ENCODE assay signal across 9 cellular contexts in genomic region chr2:169716229-169716886, GRCh38. TPM values are rescaled to one million over a fixed set of nuclear protein-coding genes. Genes with fewer than 3 reads are reported as not detected.
DNase-seq lines count a peak whose midpoint lies in the region; TF ChIP-seq lines count a peak whose summit lies in the region.
"Had no signal": no experiment of that assay in that cellular context is flagged by ENCODE, and none has a peak within 500 bp of the region (broad histone marks: within the 10 kb centered on the region; RNA-seq: fewer than 3 reads in every experiment).

No MANE protein-coding gene starts in this region.

- H3K27ac ChIP-seq in coronary artery (no peak overlapping the region), muscle layer of colon (ENCODE audit: low read depth, low read length) (peak overlapping the region; percentile 41), spleen (no peak overlapping the region)

- intact Hi-C loops in activated T-helper 1 cell treated with anti-CD3 and anti-CD28 coated beads, Interleukin-12 subunit alpha, Interleukin-12 subunit beta, Interleukin-2, Interleukin-4 antibody, amounts not matched to agents 30 ng/mL and 10 ng/mL and 1 ng/mL, durations not matched to agents 14 hours and 24 hours and 36 hours (cut with micrococcal nuclease), result no loop called here
- intact Hi-C loops in spleen (cut with DNase I; ENCODE audit: low total_unique reads), result no loop called here

- no peak overlapping the region for H3K27ac Mint-ChIP-seq in activated T-helper 1 cell treated with anti-CD3 and anti-CD28 coated beads, Interleukin-12 subunit alpha, Interleukin-12 subunit beta, Interleukin-2, Interleukin-4 antibody, amounts not matched to agents 30 ng/mL and 10 ng/mL and 1 ng/mL, durations not matched to agents 14 hours and 24 hours and 36 hours
- no peak overlapping the region for H3K27ac Mint-ChIP-seq in nephron progenitor cell

- H3K4me1 Mint-ChIP-seq in activated T-helper 1 cell treated with anti-CD3 and anti-CD28 coated beads, Interleukin-12 subunit alpha, Interleukin-12 subunit beta, Interleukin-2, Interleukin-4 antibody, amounts not matched to agents 30 ng/mL and 10 ng/mL and 1 ng/mL, durations not matched to agents 14 hours and 24 hours and 36 hours (ENCODE audit: low read depth), result peaks cover 15% of the 10 kb centered on the region
- peaks cover 20% of the 10 kb centered on the region for H3K4me1 Mint-ChIP-seq in nephron progenitor cell
- H3K4me1 Mint-ChIP-seq: central memory CD8-positive, alpha-beta T cell had no signal

- TF ChIP-seq CTCF in coronary artery (IDR thresholded peaks at IDR 0.05) (no peak), nephron progenitor cell (IDR thresholded peaks at IDR 0.05) (no peak), spleen (IDR thresholded peaks at IDR 0.05 in 8 of 11, conservative IDR thresholded peaks at IDR 0.05 in 3 of 11) (no peak)

- H3K9me3 ChIP-seq in muscle layer of colon (ENCODE audit: low read length) (no peaks in the 10 kb centered on the region), spleen (peaks cover 0 to 8% (median 0%) of the 10 kb centered on the region in 8 donors)

- no peak for TF ChIP-seq POLR2A in spleen (IDR thresholded peaks at IDR 0.05)

- no peaks in the 10 kb centered on the region for H3K36me3 Mint-ChIP-seq in activated T-helper 1 cell treated with anti-CD3 and anti-CD28 coated beads, Interleukin-12 subunit alpha, Interleukin-12 subunit beta, Interleukin-2, Interleukin-4 antibody, amounts not matched to agents 30 ng/mL and 10 ng/mL and 1 ng/mL, durations not matched to agents 14 hours and 24 hours and 36 hours (ENCODE audit: low read depth)
- peaks cover 13% of the 10 kb centered on the region for H3K36me3 Mint-ChIP-seq in nephron progenitor cell (ENCODE audit: low read depth)

- no peak overlapping the region for H3K9ac ChIP-seq in muscle layer of colon (ENCODE audit: low read length)

- peak overlapping the region; percentile 51 for H3K4me3 ChIP-seq in coronary artery
- peak overlapping the region in 1 of 2 donors; percentile 44 for H3K4me3 ChIP-seq in muscle layer of colon (ENCODE audit: low read depth in 1 of 2, low read length in 2 of 2)
- peak overlapping the region in 1 of 8 donors; percentile 42 for H3K4me3 ChIP-seq in spleen

- H3K27me3 ChIP-seq in muscle layer of colon (ENCODE audit: control insufficient read depth in 1 of 2, insufficient read depth in 2 of 2, low read length in 2 of 2), result no peaks in the 10 kb centered on the region
- no peaks in the 10 kb centered on the region for H3K27me3 ChIP-seq in spleen (replicated peaks in 1 of 7)

- no peaks in the 10 kb centered on the region for H3K36me3 ChIP-seq in muscle layer of colon (ENCODE audit: insufficient read depth, low read length)
- H3K36me3 ChIP-seq in spleen, result no peaks in the 10 kb centered on the region

- DNase-seq in AG20443 (ENCODE audit: low spot score) (peak; percentile 55), NCI-H1092 treated with DMSO at 0.1 percent for 48 hours (lab: John Stamatoyannopoulos, UW) (peak; percentile 35), coronary artery (ENCODE audit: low spot score) (no peak), NCI-H1694 (lab: John Stamatoyannopoulos, UW) (no peak), nephron progenitor cell (no peak), spleen (no peak)
- DNase-seq in activated T-helper 1 cell treated with anti-CD3 and anti-CD28 coated beads, Interleukin-12 subunit alpha, Interleukin-12 subunit beta, Interleukin-2, Interleukin-4 antibody, amounts not matched to agents 30 ng/mL and 10 ng/mL and 1 ng/mL, durations not matched to agents 14 hours and 24 hours and 36 hours (ENCODE audit: low spot score), result no peak

- no peak overlapping the region for H3K4me3 Mint-ChIP-seq in activated T-helper 1 cell treated with anti-CD3 and anti-CD28 coated beads, Interleukin-12 subunit alpha, Interleukin-12 subunit beta, Interleukin-2, Interleukin-4 antibody, amounts not matched to agents 30 ng/mL and 10 ng/mL and 1 ng/mL, durations not matched to agents 14 hours and 24 hours and 36 hours
- H3K4me3 Mint-ChIP-seq in nephron progenitor cell, result no peak overlapping the region
- H3K4me3 Mint-ChIP-seq: central memory CD8-positive, alpha-beta T cell had no signal

- H3K4me1 ChIP-seq in muscle layer of colon (ENCODE audit: insufficient read depth, low read length), result peaks cover 35% of the 10 kb centered on the region
- peaks cover 0 to 15% (median 3%) of the 10 kb centered on the region in 6 donors for H3K4me1 ChIP-seq in spleen

- 70 to 82% (median 78%) methylated on average over 4 to 12 of the region's 12 CpGs for WGBS in spleen, 5 donors

- no peaks in the 10 kb centered on the region for H3K27me3 Mint-ChIP-seq in activated T-helper 1 cell treated with anti-CD3 and anti-CD28 coated beads, Interleukin-12 subunit alpha, Interleukin-12 subunit beta, Interleukin-2, Interleukin-4 antibody, amounts not matched to agents 30 ng/mL and 10 ng/mL and 1 ng/mL, durations not matched to agents 14 hours and 24 hours and 36 hours (ENCODE audit: insufficient read depth)
- no peaks in the 10 kb centered on the region for H3K27me3 Mint-ChIP-seq in nephron progenitor cell (ENCODE audit: low read depth, poor library complexity)
- H3K27me3 Mint-ChIP-seq: central memory CD8-positive, alpha-beta T cell had no signal

- H3K9me3 Mint-ChIP-seq in activated T-helper 1 cell treated with anti-CD3 and anti-CD28 coated beads, Interleukin-12 subunit alpha, Interleukin-12 subunit beta, Interleukin-2, Interleukin-4 antibody, amounts not matched to agents 30 ng/mL and 10 ng/mL and 1 ng/mL, durations not matched to agents 14 hours and 24 hours and 36 hours, result no peaks in the 10 kb centered on the region
- peaks cover 9% of the 10 kb centered on the region for H3K9me3 Mint-ChIP-seq in nephron progenitor cell
- H3K9me3 Mint-ChIP-seq: central memory CD8-positive, alpha-beta T cell had no signal

RNA-seq across cellular contexts. Expression of gene KLHL23, which starts 17.3 kb away (rescaled TPM):
- 5.2 and 11.6 TPM in 2 replicates for total RNA-seq in activated T-helper 1 cell treated with anti-CD3 and anti-CD28 coated beads, Interleukin-12 subunit alpha, Interleukin-12 subunit beta, Interleukin-2, Interleukin-4 antibody, amounts not matched to agents 30 ng/mL and 10 ng/mL and 1 ng/mL, durations not matched to agents 14 hours and 24 hours and 36 hours
- total RNA-seq in spleen, result 1 to 10 TPM; 1.4 to 3.3 (median 2.1) TPM
- 1 to 10 TPM in 1 of 3 donors, under 1 TPM in 2; 0.48 to 1.4 (median 0.86) TPM for polyA plus RNA-seq in spleen

RNA-seq across cellular contexts. Expression of gene PHOSPHO2, which starts 22.1 kb away (rescaled TPM):
- 4.5 and 4.6 TPM in 2 replicates for total RNA-seq in activated T-helper 1 cell treated with anti-CD3 and anti-CD28 coated beads, Interleukin-12 subunit alpha, Interleukin-12 subunit beta, Interleukin-2, Interleukin-4 antibody, amounts not matched to agents 30 ng/mL and 10 ng/mL and 1 ng/mL, durations not matched to agents 14 hours and 24 hours and 36 hours
- total RNA-seq in spleen, result 1 to 10 TPM; 3.4 to 6.9 (median 4.4) TPM
- 1 to 10 TPM; 1.2 to 2.3 (median 2.1) TPM for polyA plus RNA-seq in spleen

RNA-seq across cellular contexts. Expression of gene CFAP210, which starts 22.2 kb away (rescaled TPM):
- not detected in 2 replicates for total RNA-seq in activated T-helper 1 cell treated with anti-CD3 and anti-CD28 coated beads, Interleukin-12 subunit alpha, Interleukin-12 subunit beta, Interleukin-2, Interleukin-4 antibody, amounts not matched to agents 30 ng/mL and 10 ng/mL and 1 ng/mL, durations not matched to agents 14 hours and 24 hours and 36 hours
- total RNA-seq in spleen, result not detected
- polyA plus RNA-seq in spleen, result under 1 TPM in 2 of 3 donors, not detected in 1; 0.09 to 0.15 TPM

Comparison
In these comparisons a context has a peak if more than half of its experiments do, and no peak if none do; other contexts are left out.
1. DNase-seq: peak in AG20443 (single experiment) and NCI-H1092 treated with DMSO at 0.1 percent for 48 hours (single experiment); none in coronary artery (single experiment), NCI-H1694 (single experiment), activated T-helper 1 cell treated with anti-CD3 and anti-CD28 coated beads, Interleukin-12 subunit alpha, Interleukin-12 subunit beta, Interleukin-2, Interleukin-4 antibody, amounts not matched to agents 30 ng/mL and 10 ng/mL and 1 ng/mL, durations not matched to agents 14 hours and 24 hours and 36 hours (single experiment), nephron progenitor cell (single experiment) and spleen (single experiment).